ENCODE assay signal across 8 cellular contexts in genomic region chr7:130069978-130070899, GRCh38. TPM values are rescaled to one million over a fixed set of nuclear protein-coding genes. Genes with fewer than 3 reads are reported as not detected.
DNase-seq lines count a peak whose midpoint lies in the region; ATAC-seq and TF ChIP-seq lines count a peak whose summit lies in the region.

Gene KLHDC10 (plus strand): TSS chr7:130070534. CDS start chr7:130070644, 110 bp downstream.

- no peaks in the 10 kb centered on the region for H3K9me3 Mint-ChIP-seq in dendritic cell treated with granulocyte-macrophage colony-stimulating factor and Interleukin-4, amounts not matched to agents 40 ng/mL and 50 ng/mL, for 4 days

- peaks cover 31% of the 10 kb centered on the region for H3K36me3 Mint-ChIP-seq in dendritic cell treated with granulocyte-macrophage colony-stimulating factor and Interleukin-4, amounts not matched to agents 40 ng/mL and 50 ng/mL, for 4 days (ENCODE audit: low read depth)

- H3K27me3 Mint-ChIP-seq in dendritic cell treated with granulocyte-macrophage colony-stimulating factor and Interleukin-4, amounts not matched to agents 40 ng/mL and 50 ng/mL, for 4 days = no peaks in the 10 kb centered on the region

- peaks cover 9 to 44% of the 10 kb centered on the region in 2 donors for H3K4me1 ChIP-seq in left lung

- H3K27me3 ChIP-seq in left lung = no peaks in the 10 kb centered on the region

- ATAC-seq in GM19395 (IDR thresholded peaks at IDR 0.05; ENCODE audit: unreplicated experiment) (peak; percentile 93), HG03565 (IDR thresholded peaks at IDR 0.05; ENCODE audit: unreplicated experiment) (peak; percentile 91), left lung (peak; percentile 97)

- peak within 1 kb of the TSS; percentile 76 to 99 for H3K4me3 ChIP-seq in left lung

- H3K9me3 ChIP-seq in left lung = no peaks in the 10 kb centered on the region

- TF ChIP-seq CTCF in C4-2B (conservative IDR thresholded peaks at IDR 0.05) (no peak), left lung (IDR thresholded peaks at IDR 0.05) (no peak)

- no peaks in the 10 kb centered on the region for H3K36me3 ChIP-seq in left lung

- peak; percentile 98 for DNase-seq in NCI-H774 (lab: John Stamatoyannopoulos, UW)
- DNase-seq in activated CD4-positive, alpha-beta T cell treated with anti-CD3 and anti-CD28 coated beads, Interleukin-2, amount 50 U/mL, for 4 hours = peak; percentile 96 to 97
- peak; percentile 97 to 99 for DNase-seq in left lung
- DNase-seq in stimulated activated CD4-positive, alpha-beta T cell treated with anti-CD3 and anti-CD28 coated beads, Interleukin-2, amount 100 ng/mL, for 48 hours = peak; percentile 84 to 92

- peaks cover 48% of the 10 kb centered on the region for H3K4me1 Mint-ChIP-seq in dendritic cell treated with granulocyte-macrophage colony-stimulating factor and Interleukin-4, amounts not matched to agents 40 ng/mL and 50 ng/mL, for 4 days (ENCODE audit: low read depth)

- peak within 1 kb of the TSS; percentile 97 for H3K4me3 Mint-ChIP-seq in dendritic cell treated with granulocyte-macrophage colony-stimulating factor and Interleukin-4, amounts not matched to agents 40 ng/mL and 50 ng/mL, for 4 days

- peak within 1 kb of the TSS; percentile 75 for H3K27ac ChIP-seq in C4-2B
- H3K27ac ChIP-seq in left lung = peak within 1 kb of the TSS; percentile 85 to 93

- intact Hi-C loops in dendritic cell treated with granulocyte-macrophage colony-stimulating factor and Interleukin-4, amounts not matched to agents 40 ng/mL and 50 ng/mL, for 4 days (cut with micrococcal nuclease) = loop anchor here (1.0 to 10.0 kb wide), 4 partner anchors 19 to 687 kb away; partner anchors contain the start of genes TMEM209 and ZC3HC1
- intact Hi-C loops in left lung (cut with DNase I) = loop anchor here in 1 of 2 donors (10.0 kb wide), 1 partner anchor 655 kb away; no protein-coding TSS in a partner anchor

- peak within 1 kb of the TSS; percentile 82 for H3K27ac Mint-ChIP-seq in dendritic cell treated with granulocyte-macrophage colony-stimulating factor and Interleukin-4, amounts not matched to agents 40 ng/mL and 50 ng/mL, for 4 days

RNA-seq across cellular contexts. Expression of gene KLHDC10, which starts in this region (rescaled TPM):
- total RNA-seq in left lung = 10 to 100 TPM; 33.3 to 36.3 TPM

Comparison
In these comparisons a context has a peak if more than half of its experiments do, and no peak if none do; other contexts are left out.
1. Peak in every context shown above with its lines: DNase-seq, ATAC-seq, H3K4me3 ChIP-seq and H3K27ac ChIP-seq.